ENCODE assay signal across 2 cellular contexts in the genomic region with DNA sequence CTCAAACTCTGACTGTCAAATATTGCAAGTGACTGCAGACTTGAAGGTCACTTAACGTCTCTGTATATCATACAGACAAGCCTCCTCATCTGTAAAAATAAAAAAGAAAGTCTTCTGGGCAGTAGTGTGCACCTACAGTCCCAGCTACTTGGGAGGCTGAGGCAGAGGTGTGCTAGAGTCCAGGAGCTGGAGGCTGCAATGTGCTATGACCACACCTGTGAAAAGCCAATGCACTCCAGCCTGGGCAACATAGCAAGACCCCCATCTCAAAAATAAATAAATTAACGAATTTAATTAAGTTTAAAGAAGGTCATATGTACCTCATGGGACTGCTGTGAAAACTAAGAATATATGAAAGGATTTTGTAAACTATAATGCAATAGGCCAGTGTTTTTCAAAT.
TF ChIP-seq lines count a peak whose summit lies in the region.

No MANE protein-coding gene starts in this region.

TF ChIP-seq in HepG2, 621 proteins besides CTCF, POLR2A, EP300 and RAD21 (continued from another document):
- no peak for TF ChIP-seq ZNF550 (CRISPR knock-in tag; IDR thresholded peaks at IDR 0.05; ENCODE audit: borderline replicate concordance)
- TF ChIP-seq, protein P1, sequence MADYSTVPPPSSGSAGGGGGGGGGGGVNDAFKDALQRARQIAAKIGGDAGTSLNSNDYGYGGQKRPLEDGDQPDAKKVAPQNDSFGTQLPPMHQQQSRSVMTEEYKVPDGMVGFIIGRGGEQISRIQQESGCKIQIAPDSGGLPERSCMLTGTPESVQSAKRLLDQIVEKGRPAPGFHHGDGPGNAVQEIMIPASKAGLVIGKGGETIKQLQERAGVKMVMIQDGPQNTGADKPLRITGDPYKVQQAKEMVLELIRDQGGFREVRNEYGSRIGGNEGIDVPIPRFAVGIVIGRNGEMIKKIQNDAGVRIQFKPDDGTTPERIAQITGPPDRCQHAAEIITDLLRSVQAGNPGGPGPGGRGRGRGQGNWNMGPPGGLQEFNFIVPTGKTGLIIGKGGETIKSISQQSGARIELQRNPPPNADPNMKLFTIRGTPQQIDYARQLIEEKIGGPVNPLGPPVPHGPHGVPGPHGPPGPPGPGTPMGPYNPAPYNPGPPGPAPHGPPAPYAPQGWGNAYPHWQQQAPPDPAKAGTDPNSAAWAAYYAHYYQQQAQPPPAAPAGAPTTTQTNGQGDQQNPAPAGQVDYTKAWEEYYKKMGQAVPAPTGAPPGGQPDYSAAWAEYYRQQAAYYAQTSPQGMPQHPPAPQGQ (CRISPR knock-in tag; IDR thresholded peaks at IDR 0.05; ENCODE audit: borderline replicate concordance) = no peak
TF ChIP-seq in HepG2: peak in this region for 1.

TF ChIP-seq in WTC11, 78 proteins besides CTCF, POLR2A, EP300 and RAD21 (continued from another document):
- TF ChIP-seq, protein P2, sequence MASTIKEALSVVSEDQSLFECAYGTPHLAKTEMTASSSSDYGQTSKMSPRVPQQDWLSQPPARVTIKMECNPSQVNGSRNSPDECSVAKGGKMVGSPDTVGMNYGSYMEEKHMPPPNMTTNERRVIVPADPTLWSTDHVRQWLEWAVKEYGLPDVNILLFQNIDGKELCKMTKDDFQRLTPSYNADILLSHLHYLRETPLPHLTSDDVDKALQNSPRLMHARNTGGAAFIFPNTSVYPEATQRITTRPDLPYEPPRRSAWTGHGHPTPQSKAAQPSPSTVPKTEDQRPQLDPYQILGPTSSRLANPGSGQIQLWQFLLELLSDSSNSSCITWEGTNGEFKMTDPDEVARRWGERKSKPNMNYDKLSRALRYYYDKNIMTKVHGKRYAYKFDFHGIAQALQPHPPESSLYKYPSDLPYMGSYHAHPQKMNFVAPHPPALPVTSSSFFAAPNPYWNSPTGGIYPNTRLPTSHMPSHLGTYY (CRISPR knock-in tag; IDR thresholded peaks at IDR 0.05) = no peak
- TF ChIP-seq, protein P3, sequence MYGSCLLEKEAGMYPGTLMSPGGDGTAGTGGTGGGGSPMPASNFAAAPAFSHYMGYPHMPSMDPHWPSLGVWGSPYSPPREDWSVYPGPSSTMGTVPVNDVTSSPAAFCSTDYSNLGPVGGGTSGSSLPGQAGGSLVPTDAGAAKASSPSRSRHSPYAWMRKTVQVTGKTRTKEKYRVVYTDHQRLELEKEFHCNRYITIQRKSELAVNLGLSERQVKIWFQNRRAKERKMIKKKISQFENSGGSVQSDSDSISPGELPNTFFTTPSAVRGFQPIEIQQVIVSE (CRISPR knock-in tag; IDR thresholded peaks at IDR 0.05; ENCODE audit: borderline replicate concordance) = no peak
- TF ChIP-seq ZNF121 (CRISPR knock-in tag; IDR thresholded peaks at IDR 0.05) (peak; percentile 87), JUN (CRISPR knock-in tag; IDR thresholded peaks at IDR 0.05) (no peak)
- TF ChIP-seq, protein P4, sequence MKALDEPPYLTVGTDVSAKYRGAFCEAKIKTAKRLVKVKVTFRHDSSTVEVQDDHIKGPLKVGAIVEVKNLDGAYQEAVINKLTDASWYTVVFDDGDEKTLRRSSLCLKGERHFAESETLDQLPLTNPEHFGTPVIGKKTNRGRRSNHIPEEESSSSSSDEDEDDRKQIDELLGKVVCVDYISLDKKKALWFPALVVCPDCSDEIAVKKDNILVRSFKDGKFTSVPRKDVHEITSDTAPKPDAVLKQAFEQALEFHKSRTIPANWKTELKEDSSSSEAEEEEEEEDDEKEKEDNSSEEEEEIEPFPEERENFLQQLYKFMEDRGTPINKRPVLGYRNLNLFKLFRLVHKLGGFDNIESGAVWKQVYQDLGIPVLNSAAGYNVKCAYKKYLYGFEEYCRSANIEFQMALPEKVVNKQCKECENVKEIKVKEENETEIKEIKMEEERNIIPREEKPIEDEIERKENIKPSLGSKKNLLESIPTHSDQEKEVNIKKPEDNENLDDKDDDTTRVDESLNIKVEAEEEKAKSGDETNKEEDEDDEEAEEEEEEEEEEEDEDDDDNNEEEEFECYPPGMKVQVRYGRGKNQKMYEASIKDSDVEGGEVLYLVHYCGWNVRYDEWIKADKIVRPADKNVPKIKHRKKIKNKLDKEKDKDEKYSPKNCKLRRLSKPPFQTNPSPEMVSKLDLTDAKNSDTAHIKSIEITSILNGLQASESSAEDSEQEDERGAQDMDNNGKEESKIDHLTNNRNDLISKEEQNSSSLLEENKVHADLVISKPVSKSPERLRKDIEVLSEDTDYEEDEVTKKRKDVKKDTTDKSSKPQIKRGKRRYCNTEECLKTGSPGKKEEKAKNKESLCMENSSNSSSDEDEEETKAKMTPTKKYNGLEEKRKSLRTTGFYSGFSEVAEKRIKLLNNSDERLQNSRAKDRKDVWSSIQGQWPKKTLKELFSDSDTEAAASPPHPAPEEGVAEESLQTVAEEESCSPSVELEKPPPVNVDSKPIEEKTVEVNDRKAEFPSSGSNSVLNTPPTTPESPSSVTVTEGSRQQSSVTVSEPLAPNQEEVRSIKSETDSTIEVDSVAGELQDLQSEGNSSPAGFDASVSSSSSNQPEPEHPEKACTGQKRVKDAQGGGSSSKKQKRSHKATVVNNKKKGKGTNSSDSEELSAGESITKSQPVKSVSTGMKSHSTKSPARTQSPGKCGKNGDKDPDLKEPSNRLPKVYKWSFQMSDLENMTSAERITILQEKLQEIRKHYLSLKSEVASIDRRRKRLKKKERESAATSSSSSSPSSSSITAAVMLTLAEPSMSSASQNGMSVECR (CRISPR knock-in tag; IDR thresholded peaks at IDR 0.05; ENCODE audit: borderline replicate concordance) = no peak
